In the genomic region with DNA sequence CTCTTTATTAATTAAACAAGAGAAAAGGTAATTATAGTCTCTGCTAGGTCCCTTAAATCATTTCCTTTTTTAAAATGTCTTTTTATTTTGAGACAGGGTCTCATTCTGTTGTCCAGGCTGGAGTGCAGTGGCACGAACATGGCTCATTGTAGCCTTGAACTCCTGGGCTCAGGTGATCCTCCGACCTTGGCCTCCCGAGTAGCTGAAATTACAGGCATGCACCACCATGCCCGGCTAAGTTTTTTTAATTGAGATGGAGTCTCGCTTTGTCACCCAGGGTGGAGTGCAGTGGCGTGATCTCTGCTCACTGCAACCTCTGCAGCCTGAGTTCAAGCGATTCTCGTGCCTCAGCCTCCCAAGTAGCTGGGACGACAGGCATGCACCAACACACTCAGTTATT, we compare ENCODE assay signal across 2 cellular contexts.
TF ChIP-seq lines count a peak whose summit lies in the region.

No MANE protein-coding gene starts in this region.

TF ChIP-seq in HEK293, 187 proteins besides CTCF, POLR2A, EP300 and RAD21:
- TF ChIP-seq ZNF664 (tag by site-specific recombination; IDR thresholded peaks at IDR 0.05) = 0 out of 2 replicates have a peak, but pooled peaks have one; percentile 50

TF ChIP-seq in HepG2, 621 proteins besides CTCF, POLR2A, EP300 and RAD21:
- TF ChIP-seq ZNF460 (CRISPR knock-in tag; IDR thresholded peaks at IDR 0.05; ENCODE audit: borderline replicate concordance) = peak; percentile 73; the same call in 1 of the 2 replicates
- TF ChIP-seq, protein P1, sequence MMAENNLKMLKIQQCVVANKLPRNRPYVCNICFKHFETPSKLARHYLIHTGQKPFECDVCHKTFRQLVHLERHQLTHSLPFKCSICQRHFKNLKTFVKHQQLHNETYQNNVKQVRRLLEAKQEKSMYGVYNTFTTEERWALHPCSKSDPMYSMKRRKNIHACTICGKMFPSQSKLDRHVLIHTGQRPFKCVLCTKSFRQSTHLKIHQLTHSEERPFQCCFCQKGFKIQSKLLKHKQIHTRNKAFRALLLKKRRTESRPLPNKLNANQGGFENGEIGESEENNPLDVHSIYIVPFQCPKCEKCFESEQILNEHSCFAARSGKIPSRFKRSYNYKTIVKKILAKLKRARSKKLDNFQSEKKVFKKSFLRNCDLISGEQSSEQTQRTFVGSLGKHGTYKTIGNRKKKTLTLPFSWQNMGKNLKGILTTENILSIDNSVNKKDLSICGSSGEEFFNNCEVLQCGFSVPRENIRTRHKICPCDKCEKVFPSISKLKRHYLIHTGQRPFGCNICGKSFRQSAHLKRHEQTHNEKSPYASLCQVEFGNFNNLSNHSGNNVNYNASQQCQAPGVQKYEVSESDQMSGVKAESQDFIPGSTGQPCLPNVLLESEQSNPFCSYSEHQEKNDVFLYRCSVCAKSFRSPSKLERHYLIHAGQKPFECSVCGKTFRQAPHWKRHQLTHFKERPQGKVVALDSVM (CRISPR knock-in tag; IDR thresholded peaks at IDR 0.05) = peak; percentile 50; the same call in 1 of the 2 replicates
- peak; percentile 18; the same call in 1 of the 2 replicates for TF ChIP-seq ZMYM3 (CRISPR knock-in tag; IDR thresholded peaks at IDR 0.05)
